In the genomic region with DNA sequence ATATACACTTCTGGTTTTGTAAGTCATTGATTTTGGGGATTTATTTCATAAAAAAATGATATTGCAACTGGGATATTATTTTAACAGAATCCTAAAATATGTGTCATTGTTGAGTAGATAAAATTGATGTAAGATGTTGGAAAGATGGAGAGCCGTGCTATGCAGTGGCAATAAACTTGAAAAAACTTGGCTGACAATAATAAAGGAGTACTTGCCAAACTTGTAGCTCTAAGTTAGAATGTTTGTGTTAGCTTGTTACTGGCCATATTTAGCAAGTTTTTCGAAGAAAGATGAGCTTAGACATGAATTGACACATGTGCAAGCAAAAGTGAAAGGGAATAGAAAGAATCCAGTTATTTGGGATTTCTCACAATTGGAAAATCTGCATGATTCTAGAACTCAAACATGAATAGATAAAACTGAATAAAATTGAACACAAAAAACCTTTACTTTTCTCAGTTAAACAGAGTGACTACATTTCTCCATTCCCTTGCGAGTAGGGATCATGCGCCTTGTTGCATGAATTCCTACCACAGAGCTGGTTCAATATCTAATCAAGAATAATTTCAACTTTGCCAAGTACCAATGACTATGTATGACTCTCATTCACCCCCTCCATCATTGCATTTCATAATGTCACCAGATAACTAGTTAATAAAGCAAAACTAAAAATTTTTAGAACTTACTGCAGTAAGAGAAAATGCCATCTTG, we compare ENCODE assay signal across 20 cellular contexts.
DNase-seq lines count a peak whose midpoint lies in the region; TF ChIP-seq lines count a peak whose summit lies in the region.
"Had no signal": no experiment of that assay in that cellular context is flagged by ENCODE, and none has a peak within 500 bp of the region (broad histone marks: within the 10 kb centered on the region; RNA-seq: fewer than 3 reads in every experiment).

No MANE protein-coding gene starts in this region.

- no peaks in the 10 kb centered on the region for H3K27me3 ChIP-seq in ACC112 (ENCODE audit: insufficient read depth, low read length)
- H3K27me3 ChIP-seq in stomach = no peaks in the 10 kb centered on the region
- no peaks in the 10 kb centered on the region for H3K27me3 ChIP-seq in neuronal stem cell (ENCODE audit: control insufficient read depth in 3 of 3, insufficient read depth in 3 of 3, low read depth in 1 of 3, low read length in 3 of 3)
- H3K27me3 ChIP-seq: neutrophil had no signal

- H3K36me3 Mint-ChIP-seq in brain = no peaks in the 10 kb centered on the region
- H3K36me3 Mint-ChIP-seq: CD14-positive monocyte had no signal

- no peak overlapping the region for H3K4me3 Mint-ChIP-seq in brain
- H3K4me3 Mint-ChIP-seq: CD14-positive monocyte had no signal

- H3K79me1 ChIP-seq in neuronal stem cell (ENCODE audit: low read depth, low read length) = no peaks in the 10 kb centered on the region

- peaks cover 5% of the 10 kb centered on the region for H3K79me2 ChIP-seq in ACC112 (ENCODE audit: control insufficient read depth, insufficient read depth, low read length, unreplicated experiment)

- peaks cover 39% of the 10 kb centered on the region for H3K4me1 Mint-ChIP-seq in brain
- H3K4me1 Mint-ChIP-seq: CD14-positive monocyte had no signal

- no peak overlapping the region for H3K18ac ChIP-seq in neuronal stem cell (ENCODE audit: low read length)

- no peak overlapping the region for H3K14ac ChIP-seq in neuronal stem cell (ENCODE audit: low read length)

- H3K9me3 ChIP-seq in stomach = no peaks in the 10 kb centered on the region
- H3K9me3 ChIP-seq in neuronal stem cell (replicated peaks in 1 of 2; ENCODE audit: control insufficient read depth in 2 of 2, insufficient read depth in 1 of 2, low read depth in 1 of 2, low read length in 2 of 2) = no peaks in the 10 kb centered on the region
- H3K9me3 ChIP-seq: neutrophil had no signal

- H3K4me1 ChIP-seq in ACC112 (ENCODE audit: control insufficient read depth, insufficient read depth, low read length, unreplicated experiment) (peaks cover 50% of the 10 kb centered on the region), stomach (peaks cover 0 to 23% (median 14%) of the 10 kb centered on the region in 4 donors), neuronal stem cell (ENCODE audit: control insufficient read depth in 2 of 2, insufficient read depth in 1 of 2, low read depth in 1 of 2, low read length in 2 of 2) (peaks cover 2 to 15% of the 10 kb centered on the region in 2 donors)

- H3K4me2 ChIP-seq in neuronal stem cell (ENCODE audit: insufficient read depth, low read length, poor library complexity, severe bottlenecking) = no peak overlapping the region
- H3K4me2 ChIP-seq: KMS-11 had no signal

- no peak overlapping the region for H2BK15ac ChIP-seq in neuronal stem cell (ENCODE audit: low read length)

- TF ChIP-seq EP300 in stomach (IDR thresholded peaks at IDR 0.05) = no peak

- no peak overlapping the region for H3K23ac ChIP-seq in neuronal stem cell (ENCODE audit: low read depth, low read length, poor library complexity)

- H4K91ac ChIP-seq in neuronal stem cell (ENCODE audit: low read depth, low read length, poor library complexity) = no peak overlapping the region

- no peak for TF ChIP-seq POLR2A in stomach (IDR thresholded peaks at IDR 0.05)

- no peak overlapping the region for H3K4ac ChIP-seq in neuronal stem cell (ENCODE audit: low read length)

- peak overlapping the region in 3 of 5 experiments; percentile 1 to 37 (median 7) for H3K27ac Mint-ChIP-seq in brain
- H3K27ac Mint-ChIP-seq: CD14-positive monocyte had no signal

- H2BK5ac ChIP-seq in neuronal stem cell (ENCODE audit: low read length) = no peak overlapping the region

- no peak overlapping the region for H2BK120ac ChIP-seq in neuronal stem cell (ENCODE audit: low read depth, low read length)

- DNase-seq in GM03348 (ENCODE audit: low spot score) (peak; percentile 31), fibroblast of the conjunctiva (ENCODE audit: low read depth) (peak; percentile 65), stomach (no peak), neuronal stem cell (ENCODE audit: low spot score) (no peak), dedifferentiated amniotic fluid mesenchymal stem cell (ENCODE audit: extremely low spot score) (no peak), activated gamma-delta T cell treated with Interleukin-2 at 50 U/mL for 16 hours (no peak)
- DNase-seq: activated naive CD4-positive, alpha-beta T cell treated with Interleukin-2 at 50 U/mL for 16 hours; activated T-cell treated with anti-CD3 and anti-CD28 coated beads, Interleukin-2, amount 50 U/mL, for 1 hour; amniotic stem cell; DMS 273 treated with DMSO at 0.1 percent for 48 hours; effector CD4-positive, alpha-beta T cell; erythroblast; NCI-H1694 treated with DMSO at 0.1 percent for 48 hours; NCI-H774; stimulated activated CD4-positive, alpha-beta T cell treated with anti-CD3 and anti-CD28 coated beads, Interleukin-12 subunit alpha, Interleukin-12 subunit beta, amount 100 ng/mL, for 4 hours had no signal

- peak overlapping the region; percentile 68 for H3K4me3 ChIP-seq in ACC112 (ENCODE audit: low read depth, low read length)
- no peak overlapping the region for H3K4me3 ChIP-seq in stomach
- H3K4me3 ChIP-seq in neuronal stem cell (ENCODE audit: low read length in 2 of 2) = no peak overlapping the region

- H3K9me3 Mint-ChIP-seq in brain = peaks cover 6 to 25% (median 16%) of the 10 kb centered on the region in 5 experiments

- no peak overlapping the region for H4K8ac ChIP-seq in neuronal stem cell (ENCODE audit: low read depth, low read length)

- H2AFZ ChIP-seq in ACC112 (ENCODE audit: low read length, unreplicated experiment) (peak overlapping the region; percentile 58), neuronal stem cell (ENCODE audit: low read length) (no peak overlapping the region)

- peaks cover 3% of the 10 kb centered on the region for H3K27me3 Mint-ChIP-seq in brain

- H3K27ac ChIP-seq in ACC112 (ENCODE audit: low read depth, low read length) (peak overlapping the region; percentile 95), stomach (no peak overlapping the region), neuronal stem cell (replicated peaks; ENCODE audit: low read length) (no peak overlapping the region)
- H3K27ac ChIP-seq: KMS-11, neutrophil had no signal

- no peak for TF ChIP-seq CTCF in brain (conservative IDR thresholded peaks at IDR 0.05)
- no peak for TF ChIP-seq CTCF in stomach (IDR thresholded peaks at IDR 0.05)

- WGBS in stomach, 5 donors = 68 to 86% (median 80%) methylated on average over 4 of the region's 4 CpGs
- no CpG with 5 or more reads among the region's 4 CpGs for WGBS in neuronal stem cell (ENCODE audit: extremely low coverage in 2 of 2, insufficient read length in 2 of 2, insufficient replicate concordance in 1 of 2), 2 donors

- H2AK5ac ChIP-seq in neuronal stem cell (ENCODE audit: low read depth, low read length) = no peak overlapping the region

- intact Hi-C loops in stomach (cut with DNase I; ENCODE audit: low total_unique reads) = no loop called here

- H3K36me3 ChIP-seq in ACC112 (ENCODE audit: insufficient read depth, low read length) (peaks cover 15% of the 10 kb centered on the region), stomach (no peaks in the 10 kb centered on the region), neuronal stem cell (replicated peaks in 1 of 2; ENCODE audit: control insufficient read depth in 2 of 2, insufficient read depth in 2 of 2, low read length in 2 of 2) (no peaks in the 10 kb centered on the region)
- H3K36me3 ChIP-seq: neutrophil had no signal

- H3K9ac ChIP-seq in neuronal stem cell (ENCODE audit: low read depth, low read length, poor library complexity) = no peak overlapping the region
- H3K9ac ChIP-seq: KMS-11 had no signal

- H2BK12ac ChIP-seq in neuronal stem cell (ENCODE audit: low read length) = no peak overlapping the region

Comparison
In these comparisons a context has a peak if more than half of its experiments do, and no peak if none do; other contexts are left out.
1. DNase-seq: peak in GM03348 (single experiment) and fibroblast of the conjunctiva (single experiment); none in stomach (single experiment), neuronal stem cell (single experiment), dedifferentiated amniotic fluid mesenchymal stem cell (single experiment) and activated gamma-delta T cell treated with Interleukin-2 at 50 U/mL for 16 hours (single experiment).